ENCODE assay signal across 9 cellular contexts in the genomic region with DNA sequence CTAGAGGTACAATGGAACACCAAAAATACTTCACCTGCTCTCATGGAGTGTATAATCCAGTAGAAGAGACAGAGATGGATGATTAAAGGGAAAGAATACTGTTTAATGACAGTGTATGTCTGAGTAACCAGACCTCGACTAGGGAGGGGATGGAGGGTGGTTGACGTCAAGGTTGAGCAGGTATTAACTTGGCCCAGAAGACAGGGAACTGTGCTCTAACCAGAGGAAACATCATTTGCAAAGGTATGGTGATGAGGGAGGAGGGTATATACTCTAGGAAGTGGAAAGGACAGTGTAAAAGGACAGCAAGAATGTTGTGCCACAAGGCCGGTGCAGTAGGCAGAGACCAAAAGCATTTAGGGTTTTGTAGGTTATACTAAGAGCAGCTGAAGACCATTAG. TPM values are rescaled to one million over a fixed set of nuclear protein-coding genes. Genes with fewer than 3 reads are reported as not detected.
DNase-seq lines count a peak whose midpoint lies in the region; ATAC-seq and TF ChIP-seq lines count a peak whose summit lies in the region.
"Had no signal": no experiment of that assay in that cellular context is flagged by ENCODE, and none has a peak within 500 bp of the region (broad histone marks: within the 10 kb centered on the region; RNA-seq: fewer than 3 reads in every experiment).

No MANE protein-coding gene starts in this region.

- ATAC-seq in GM18870 (IDR thresholded peaks at IDR 0.05; ENCODE audit: unreplicated experiment) (no peak), left colon (no peak)

- H3K9me3 ChIP-seq in BLaER1, result peaks cover 33% of the 10 kb centered on the region
- H3K9me3 ChIP-seq in KOPT-K1 (ENCODE audit: insufficient read depth, low read length, poor library complexity, severe bottlenecking), result peaks cover 6% of the 10 kb centered on the region
- H3K9me3 ChIP-seq in right atrium auricular region, result no peaks in the 10 kb centered on the region
- H3K9me3 ChIP-seq: vagina had no signal

- no peak for DNase-seq in fibroblast of mammary gland (ENCODE audit: low read depth)
- DNase-seq in right atrium auricular region (ENCODE audit: low spot score), result no peak
- no peak for DNase-seq in NCI-H510A treated with DMSO at 0.1 percent for 48 hours (lab: John Stamatoyannopoulos, UW)
- no peak for DNase-seq in left colon

- no peaks in the 10 kb centered on the region for H3K27me3 ChIP-seq in BLaER1
- H3K27me3 ChIP-seq in right atrium auricular region, result no peaks in the 10 kb centered on the region
- H3K27me3 ChIP-seq: vagina had no signal

- peak; percentile 30 for TF ChIP-seq POLR2A in GM18526 (IDR thresholded peaks at IDR 0.05; ENCODE audit: extremely low read depth, insufficient read length)

- no peak overlapping the region for H3K4me3 ChIP-seq in BLaER1
- H3K4me3 ChIP-seq in fibroblast of mammary gland (ENCODE audit: control insufficient read depth, low read depth, low read length), result peak overlapping the region; percentile 73
- no peak overlapping the region for H3K4me3 ChIP-seq in right atrium auricular region
- H3K4me3 ChIP-seq: vagina had no signal

- H4K20me1 ChIP-seq in BLaER1, result no peaks in the 10 kb centered on the region

- H3K27ac ChIP-seq in BLaER1 (peak overlapping the region; percentile 15; the same call in 1 of the 2 replicates), KOPT-K1 (ENCODE audit: low read depth, low read length, poor library complexity, severe bottlenecking) (peak overlapping the region; percentile 22), right atrium auricular region (no peak overlapping the region)
- H3K27ac ChIP-seq: vagina had no signal

- H3K36me3 ChIP-seq in BLaER1 (peaks cover 46% of the 10 kb centered on the region), KOPT-K1 (ENCODE audit: insufficient read depth, low read length) (peaks cover 15% of the 10 kb centered on the region), right atrium auricular region (peaks cover 7% of the 10 kb centered on the region)

- TF ChIP-seq CTCF in fibroblast of mammary gland (conservative IDR thresholded peaks at IDR 0.05; ENCODE audit: control insufficient read depth, insufficient read depth, low read depth, low read length) (no peak), right atrium auricular region (IDR thresholded peaks at IDR 0.05) (no peak)

- intact Hi-C loops in left colon (cut with DNase I, micrococcal nuclease), result no loop called here

- H3K9ac ChIP-seq in BLaER1, result no peak overlapping the region

- H3K4me2 ChIP-seq in BLaER1, result peak overlapping the region; percentile 91

- peaks cover 30% of the 10 kb centered on the region for H3K4me1 ChIP-seq in BLaER1
- peaks cover 0 to 29% of the 10 kb centered on the region in 2 donors for H3K4me1 ChIP-seq in right atrium auricular region

RNA-seq across cellular contexts. Expression of gene MIOS, which starts 2.9 kb away (rescaled TPM):
- total RNA-seq in right atrium auricular region (10 to 100 TPM; 19.7 to 21.8 TPM), left colon (10 to 100 TPM; 21.9 to 23.6 TPM)

RNA-seq across cellular contexts. Expression of gene COL28A1, which starts 33.9 kb away (rescaled TPM):
- total RNA-seq in right atrium auricular region, result 1 to 10 TPM; 1.5 to 2.3 TPM
- 1 to 10 TPM; 3.2 to 5.1 TPM for total RNA-seq in left colon

Comparison
In these comparisons a context has a peak if more than half of its experiments do, and no peak if none do; other contexts are left out.
1. H3K27ac ChIP-seq: peak in BLaER1 (single experiment) and KOPT-K1 (single experiment); none in right atrium auricular region (0 of 2).